Comparison of ENCODE assay signal across 1 cellular context in the genomic region with DNA sequence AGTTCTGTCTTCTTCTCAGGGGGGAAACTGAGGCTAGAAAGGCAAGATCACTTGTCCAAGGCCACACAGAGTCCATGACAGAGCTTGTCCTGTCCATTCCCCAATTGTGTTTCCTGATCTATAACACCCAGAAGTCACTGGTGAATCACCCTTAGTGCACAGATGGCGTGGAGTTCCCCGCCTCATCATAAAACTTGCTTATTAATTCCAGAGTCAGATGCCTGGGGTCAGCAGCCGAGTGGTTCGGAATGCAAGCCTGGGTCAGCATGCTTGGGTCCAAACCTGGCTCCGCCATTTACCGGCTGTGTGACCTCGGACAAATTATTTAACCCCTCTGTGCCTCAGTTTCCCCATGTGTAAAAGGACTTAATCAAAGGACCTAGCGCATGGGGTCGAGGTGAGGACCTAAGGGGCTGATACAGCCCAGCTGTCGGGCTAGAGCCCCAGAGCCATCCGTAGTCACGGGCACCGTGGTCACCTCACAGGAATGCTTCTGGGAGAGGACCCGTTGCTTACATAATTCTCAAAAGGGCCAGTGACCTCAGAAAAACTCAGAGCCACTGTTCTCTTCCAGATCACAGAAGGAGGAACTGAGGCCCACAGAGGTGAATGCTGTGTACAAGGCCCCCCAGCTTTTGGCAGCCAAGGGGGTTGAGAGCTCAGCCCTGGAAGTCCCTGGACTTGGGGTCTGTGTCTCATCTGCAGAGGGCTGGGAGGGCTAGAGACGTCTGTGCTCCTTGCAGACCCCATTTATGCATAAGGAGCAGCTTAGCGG.
TF ChIP-seq lines count a peak whose summit lies in the region.

No MANE protein-coding gene starts in this region.

TF ChIP-seq in A549, 52 proteins besides CTCF, POLR2A, EP300 and RAD21 (continued from another document):
- TF ChIP-seq, protein P1, sequence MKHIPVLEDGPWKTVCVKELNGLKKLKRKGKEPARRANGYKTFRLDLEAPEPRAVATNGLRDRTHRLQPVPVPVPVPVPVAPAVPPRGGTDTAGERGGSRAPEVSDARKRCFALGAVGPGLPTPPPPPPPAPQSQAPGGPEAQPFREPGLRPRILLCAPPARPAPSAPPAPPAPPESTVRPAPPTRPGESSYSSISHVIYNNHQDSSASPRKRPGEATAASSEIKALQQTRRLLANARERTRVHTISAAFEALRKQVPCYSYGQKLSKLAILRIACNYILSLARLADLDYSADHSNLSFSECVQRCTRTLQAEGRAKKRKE (CRISPR knock-in tag; IDR thresholded peaks at IDR 0.05; ENCODE audit: low read depth), result no peak
- TF ChIP-seq RNF2 (IDR thresholded peaks at IDR 0.05; ENCODE audit: borderline replicate concordance, low read depth), result no peak
- TF ChIP-seq ZNF302 (CRISPR knock-in tag; IDR thresholded peaks at IDR 0.05), result no peak
- no peak for TF ChIP-seq FOXS1 (CRISPR knock-in tag; IDR thresholded peaks at IDR 0.05)
- TF ChIP-seq CHD2 (IDR thresholded peaks at IDR 0.05; ENCODE audit: low read length, partially characterized antibody), result no peak
- TF ChIP-seq SMC3 (IDR thresholded peaks at IDR 0.05), result no peak
- no peak for TF ChIP-seq MAX (IDR thresholded peaks at IDR 0.05)
- no peak for TF ChIP-seq EHF (CRISPR knock-in tag; IDR thresholded peaks at IDR 0.05)
- TF ChIP-seq PBX3 (IDR thresholded peaks at IDR 0.05), result no peak
